Comparison of ENCODE assay signal across 15 cellular contexts in genomic region chr9:81416476-81417298, GRCh38.
DNase-seq lines count a peak whose midpoint lies in the region; ATAC-seq and TF ChIP-seq lines count a peak whose summit lies in the region.
"Had no signal": no experiment of that assay in that cellular context is flagged by ENCODE, and none has a peak within 500 bp of the region (broad histone marks: within the 10 kb centered on the region; RNA-seq: fewer than 3 reads in every experiment).

No MANE protein-coding gene starts in this region.

- ATAC-seq in right cardiac atrium = peak; percentile 53 to 64
- no peak for ATAC-seq in left cardiac atrium
- ATAC-seq in natural killer cell = no peak
- no peak for ATAC-seq in GM21381 (IDR thresholded peaks at IDR 0.05; ENCODE audit: unreplicated experiment)
- ATAC-seq in GM21576 (IDR thresholded peaks at IDR 0.05; ENCODE audit: unreplicated experiment) = no peak

- H3K36me3 Mint-ChIP-seq in T-helper 2 cell treated with Interferon-gamma antibody and Interleukin-4, amounts not matched to agents 5 μg/mL and 100 μg/mL, for 36 hours (ENCODE audit: low read depth) = no peaks in the 10 kb centered on the region
- no peaks in the 10 kb centered on the region for H3K36me3 Mint-ChIP-seq in natural killer cell

- no peaks in the 10 kb centered on the region for H3K4me1 Mint-ChIP-seq in T-helper 2 cell treated with Interferon-gamma antibody and Interleukin-4, amounts not matched to agents 5 μg/mL and 100 μg/mL, for 36 hours (ENCODE audit: low read depth)
- H3K4me1 Mint-ChIP-seq in natural killer cell = no peaks in the 10 kb centered on the region
- H3K4me1 Mint-ChIP-seq: B cell; central memory CD8-positive, alpha-beta T cell had no signal

- no peak for DNase-seq in right cardiac atrium
- DNase-seq in left cardiac atrium = no peak
- DNase-seq in adipocyte (ENCODE audit: low read depth) = peak; percentile 69
- peak; percentile 41 for DNase-seq in mucosa of gallbladder (ENCODE audit: low spot score)
- DNase-seq in T-helper 2 cell treated with Interferon-gamma antibody and Interleukin-4, amounts not matched to agents 5 μg/mL and 100 μg/mL, for 36 hours (ENCODE audit: low spot score) = no peak
- DNase-seq in natural killer cell = no peak
- DNase-seq: activated naive CD4-positive, alpha-beta T cell treated with anti-CD3 and anti-CD28 coated beads for 36 hours; erythroblast; mesendoderm; NCI-H1105 treated with DMSO at 0.1 percent for 48 hours; SK-N-SH had no signal

- H3K4me3 Mint-ChIP-seq in T-helper 2 cell treated with Interferon-gamma antibody and Interleukin-4, amounts not matched to agents 5 μg/mL and 100 μg/mL, for 36 hours = no peak overlapping the region
- H3K4me3 Mint-ChIP-seq in natural killer cell = no peak overlapping the region
- H3K4me3 Mint-ChIP-seq: activated naive CD4-positive, alpha-beta T cell treated with anti-CD3 and anti-CD28 coated beads for 36 hours; B cell; central memory CD8-positive, alpha-beta T cell had no signal

- no peak overlapping the region for H3K27ac Mint-ChIP-seq in T-helper 2 cell treated with Interferon-gamma antibody and Interleukin-4, amounts not matched to agents 5 μg/mL and 100 μg/mL, for 36 hours
- no peak overlapping the region for H3K27ac Mint-ChIP-seq in natural killer cell
- H3K27ac Mint-ChIP-seq: activated naive CD4-positive, alpha-beta T cell treated with anti-CD3 and anti-CD28 coated beads for 36 hours; B cell had no signal

- H3K4me1 ChIP-seq in right cardiac atrium (ENCODE audit: control insufficient read depth, insufficient read depth, low read length) (no peaks in the 10 kb centered on the region), adipocyte (ENCODE audit: control insufficient read depth, insufficient read depth, low read length) (no peaks in the 10 kb centered on the region)

- H3K9me3 Mint-ChIP-seq in T-helper 2 cell treated with Interferon-gamma antibody and Interleukin-4, amounts not matched to agents 5 μg/mL and 100 μg/mL, for 36 hours = peaks cover 22% of the 10 kb centered on the region
- peaks cover 0 to 3% of the 10 kb centered on the region in 2 donors for H3K9me3 Mint-ChIP-seq in natural killer cell

- H3K27me3 ChIP-seq in right cardiac atrium (ENCODE audit: control insufficient read depth, insufficient read depth) (no peaks in the 10 kb centered on the region), adipocyte (replicated peaks; ENCODE audit: control insufficient read depth, insufficient read depth, low read length) (no peaks in the 10 kb centered on the region)

- no peak overlapping the region for H3K27ac ChIP-seq in right cardiac atrium (ENCODE audit: low read length)

- WGBS in right cardiac atrium = 45% methylated on average over 7 of the region's 7 CpGs

- no peaks in the 10 kb centered on the region for H3K36me3 ChIP-seq in adipocyte (ENCODE audit: control insufficient read depth, insufficient read depth, low read length, severe bottlenecking)

- H3K27me3 Mint-ChIP-seq in T-helper 2 cell treated with Interferon-gamma antibody and Interleukin-4, amounts not matched to agents 5 μg/mL and 100 μg/mL, for 36 hours (ENCODE audit: low read depth) = no peaks in the 10 kb centered on the region
- no peaks in the 10 kb centered on the region for H3K27me3 Mint-ChIP-seq in natural killer cell (ENCODE audit: low read depth in 2 of 2)
- H3K27me3 Mint-ChIP-seq: B cell; central memory CD8-positive, alpha-beta T cell had no signal

- H3K9me3 ChIP-seq in right cardiac atrium (ENCODE audit: control insufficient read depth, low read length) = no peaks in the 10 kb centered on the region
- peaks cover 21% of the 10 kb centered on the region for H3K9me3 ChIP-seq in adipocyte (ENCODE audit: control insufficient read depth, low read length)
- H3K9me3 ChIP-seq: SK-N-SH had no signal

- H3K9ac ChIP-seq in adipocyte (ENCODE audit: low read length) = no peak overlapping the region
- H3K9ac ChIP-seq: SK-N-SH had no signal

- no peak overlapping the region for H3K4me3 ChIP-seq in right cardiac atrium (ENCODE audit: low read length)
- no peak overlapping the region for H3K4me3 ChIP-seq in adipocyte (ENCODE audit: low read length)

- intact Hi-C loops in right cardiac atrium (cut with DNase I) = no loop called here
- intact Hi-C loops in left cardiac atrium (cut with DNase I) = no loop called here
- intact Hi-C loops in natural killer cell (cut with micrococcal nuclease) = no loop called here

- no peak for TF ChIP-seq CTCF in natural killer cell (IDR thresholded peaks at IDR 0.05)

Comparison
In these comparisons a context has a peak if more than half of its experiments do, and no peak if none do; other contexts are left out.
1. ATAC-seq: peak in right cardiac atrium (2 of 2); none in left cardiac atrium (0 of 2), natural killer cell (0 of 3), GM21381 (single experiment) and GM21576 (single experiment).
2. DNase-seq: peak in adipocyte (single experiment) and mucosa of gallbladder (single experiment); none in right cardiac atrium (0 of 3), left cardiac atrium (single experiment), T-helper 2 cell treated with Interferon-gamma antibody and Interleukin-4, amounts not matched to agents 5 μg/mL and 100 μg/mL, for 36 hours (single experiment) and natural killer cell (single experiment).